In the genomic region with DNA sequence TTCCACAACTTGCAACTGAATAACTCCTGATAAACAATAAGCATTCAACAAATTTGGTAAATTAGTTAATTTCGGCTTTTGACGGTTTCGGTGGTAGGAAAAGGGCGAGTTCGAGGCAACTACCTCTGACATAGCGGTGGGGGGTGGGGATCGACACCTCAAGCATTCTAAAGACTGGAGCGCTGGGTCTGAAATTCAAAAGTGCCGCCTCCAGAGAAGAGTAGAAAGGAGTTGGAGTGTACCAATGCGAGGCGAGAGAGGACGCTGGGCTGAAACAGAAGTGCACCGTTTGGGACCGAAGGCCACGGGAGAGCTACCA, we compare ENCODE assay signal across 8 cellular contexts. TPM values are rescaled to one million over a fixed set of nuclear protein-coding genes. Genes with fewer than 3 reads are reported as not detected.
DNase-seq lines count a peak whose midpoint lies in the region; ATAC-seq, FAIRE-seq and TF ChIP-seq lines count a peak whose summit lies in the region.

No MANE protein-coding gene starts in this region.

- FAIRE-seq in small intestine (lab: Jason Lieb, UNC), result no peak

- TF ChIP-seq CTCF in cardiac muscle cell (IDR thresholded peaks at IDR 0.05; ENCODE audit: low read depth, low read length), result no peak
- no peak for TF ChIP-seq CTCF in WTC11 (IDR thresholded peaks at IDR 0.05)
- TF ChIP-seq CTCF in right atrium auricular region (IDR thresholded peaks at IDR 0.05), result no peak

- H3K36me3 ChIP-seq in cardiac muscle cell (no peaks in the 10 kb centered on the region), right atrium auricular region (no peaks in the 10 kb centered on the region), small intestine (ENCODE audit: control insufficient read depth in 2 of 2, insufficient read depth in 2 of 2, low read length in 2 of 2) (no peaks in the 10 kb centered on the region)

- peaks cover 5% of the 10 kb centered on the region for H3K4me1 ChIP-seq in cardiac muscle cell (ENCODE audit: low read depth)
- peaks cover 0 to 23% of the 10 kb centered on the region in 2 donors for H3K4me1 ChIP-seq in right atrium auricular region
- H3K4me1 ChIP-seq in small intestine (ENCODE audit: control insufficient read depth in 2 of 2, insufficient read depth in 1 of 2, low read depth in 1 of 2, low read length in 1 of 2), result peaks cover 0 to 7% of the 10 kb centered on the region in 2 donors

- H3K27me3 ChIP-seq in cardiac muscle cell (no peaks in the 10 kb centered on the region), right atrium auricular region (no peaks in the 10 kb centered on the region), small intestine (ENCODE audit: control insufficient read depth in 2 of 2, insufficient read depth in 2 of 2, low read length in 2 of 2) (no peaks in the 10 kb centered on the region)

- no peaks in the 10 kb centered on the region for H3K9me3 ChIP-seq in cardiac muscle cell (ENCODE audit: low read depth)
- no peaks in the 10 kb centered on the region for H3K9me3 ChIP-seq in right atrium auricular region
- no peaks in the 10 kb centered on the region for H3K9me3 ChIP-seq in small intestine (ENCODE audit: control insufficient read depth, low read depth)

- 0 out of 2 replicates have a peak, but pooled peaks cover 4% of the 10 kb centered on the region for H3K36me3 Mint-ChIP-seq in WTC11

- no peaks in the 10 kb centered on the region for H3K9me3 Mint-ChIP-seq in WTC11

- H3K4me1 Mint-ChIP-seq in WTC11, result peaks cover 14% of the 10 kb centered on the region

- 0 to 2% (median 0%) methylated on average over 15 of the region's 15 CpGs for WGBS in small intestine, 3 donors

- H3K27ac Mint-ChIP-seq in WTC11, result peak overlapping the region; percentile 98

- peak overlapping the region; percentile 80 for H3K27ac ChIP-seq in cardiac muscle cell
- H3K27ac ChIP-seq in right atrium auricular region, result peak overlapping the region; percentile 89 to 91
- H3K27ac ChIP-seq in small intestine (ENCODE audit: low read depth in 1 of 2, low read length in 1 of 2), result peak overlapping the region; percentile 73 to 98

- ATAC-seq in Right ventricle myocardium inferior (no peak), HG03135 (IDR thresholded peaks at IDR 0.05; ENCODE audit: unreplicated experiment) (peak; percentile 12), WTC11 (no peak)

- no peaks in the 10 kb centered on the region for H3K27me3 Mint-ChIP-seq in WTC11 (ENCODE audit: low read depth)

- CTCF ChIA-PET in WTC11 (lab: Charles Lee), result interaction anchor here (0.6 to 2.8 kb wide), 9 partner anchors 15 to 637 kb away, joined by 3 to 21 read pairs (median 7); no protein-coding TSS in a partner anchor
- CTCF ChIA-PET in HEK293T (lab: Yijun Ruan, JAX), result interaction anchor here (0.7 to 1.3 kb wide), 2 partner anchors 60 to 202 kb away, joined by 3 read pairs; no protein-coding TSS in a partner anchor

- H3K4me3 Mint-ChIP-seq in WTC11, result peak overlapping the region; percentile 96

- peak overlapping the region; percentile 46 for H3K4me3 ChIP-seq in cardiac muscle cell
- peak overlapping the region; percentile 59 to 68 for H3K4me3 ChIP-seq in right atrium auricular region
- H3K4me3 ChIP-seq in small intestine (ENCODE audit: low read depth in 1 of 2, low read length in 2 of 2), result peak overlapping the region; percentile 60 to 67

- POLR2A ChIA-PET in WTC11 (lab: Charles Lee) (interaction anchor here (1.4 to 2.1 kb wide), 4 partner anchors 24 to 196 kb away, joined by 3 to 15 read pairs (median 8); a partner anchor contains a TSS), HEK293T (lab: Yijun Ruan, JAX) (interaction anchor here (0.5 to 2.7 kb wide), 21 partner anchors 10 to 454 kb away, joined by 3 to 40 read pairs (median 8); a partner anchor contains a TSS)

- intact Hi-C loops in Right ventricle myocardium inferior (cut with DNase I), result no loop called here

- DNase-seq in cardiac muscle cell (ENCODE audit: low read depth in 1 of 2, low spot score in 1 of 2) (no peak), Right ventricle myocardium inferior (ENCODE audit: missing footprints) (no peak), WTC11 (ENCODE audit: low spot score) (no peak), right atrium auricular region (ENCODE audit: low spot score) (no peak), small intestine (no peak), kidney glomerular epithelial cell (lab: John Stamatoyannopoulos, UW) (no peak), HEK293T (ENCODE audit: extremely low spot score) (no peak)

TF ChIP-seq in WTC11, 78 proteins besides CTCF, POLR2A, EP300 and RAD21 (continues in another document):
- no peak for TF ChIP-seq ZNF263 (CRISPR knock-in tag; IDR thresholded peaks at IDR 0.05; ENCODE audit: low read depth)
- no peak for TF ChIP-seq NR3C1 (CRISPR knock-in tag; conservative IDR thresholded peaks at IDR 0.05; ENCODE audit: low read depth)
- TF ChIP-seq TEAD4 (CRISPR knock-in tag; IDR thresholded peaks at IDR 0.05), result no peak
- TF ChIP-seq, protein P1, sequence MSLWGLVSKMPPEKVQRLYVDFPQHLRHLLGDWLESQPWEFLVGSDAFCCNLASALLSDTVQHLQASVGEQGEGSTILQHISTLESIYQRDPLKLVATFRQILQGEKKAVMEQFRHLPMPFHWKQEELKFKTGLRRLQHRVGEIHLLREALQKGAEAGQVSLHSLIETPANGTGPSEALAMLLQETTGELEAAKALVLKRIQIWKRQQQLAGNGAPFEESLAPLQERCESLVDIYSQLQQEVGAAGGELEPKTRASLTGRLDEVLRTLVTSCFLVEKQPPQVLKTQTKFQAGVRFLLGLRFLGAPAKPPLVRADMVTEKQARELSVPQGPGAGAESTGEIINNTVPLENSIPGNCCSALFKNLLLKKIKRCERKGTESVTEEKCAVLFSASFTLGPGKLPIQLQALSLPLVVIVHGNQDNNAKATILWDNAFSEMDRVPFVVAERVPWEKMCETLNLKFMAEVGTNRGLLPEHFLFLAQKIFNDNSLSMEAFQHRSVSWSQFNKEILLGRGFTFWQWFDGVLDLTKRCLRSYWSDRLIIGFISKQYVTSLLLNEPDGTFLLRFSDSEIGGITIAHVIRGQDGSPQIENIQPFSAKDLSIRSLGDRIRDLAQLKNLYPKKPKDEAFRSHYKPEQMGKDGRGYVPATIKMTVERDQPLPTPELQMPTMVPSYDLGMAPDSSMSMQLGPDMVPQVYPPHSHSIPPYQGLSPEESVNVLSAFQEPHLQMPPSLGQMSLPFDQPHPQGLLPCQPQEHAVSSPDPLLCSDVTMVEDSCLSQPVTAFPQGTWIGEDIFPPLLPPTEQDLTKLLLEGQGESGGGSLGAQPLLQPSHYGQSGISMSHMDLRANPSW (CRISPR knock-in tag; conservative IDR thresholded peaks at IDR 0.05; ENCODE audit: low read depth), result no peak

TF ChIP-seq in HEK293T, 16 proteins besides CTCF, POLR2A, EP300 and RAD21:
- TF ChIP-seq BHLHE40 (IDR thresholded peaks at IDR 0.05; ENCODE audit: borderline replicate concordance) (no peak), L3MBTL2 (conservative IDR thresholded peaks at IDR 0.05) (no peak), NFRKB (IDR thresholded peaks at IDR 0.05) (no peak)

RNA-seq across cellular contexts. Expression of a gene that starts 0.7 kb away (rescaled TPM):
- total RNA-seq in cardiac muscle cell (46.1 and 48.3 TPM in 2 replicates), Right ventricle myocardium inferior (36.9 TPM), WTC11 (2021) (87.4 to 98.7 TPM (median 89.3 TPM) in 3 replicates), right atrium auricular region (10 to 100 TPM; 19.4 to 27.9 TPM)
- polyA plus RNA-seq in cardiac muscle cell (59.0 and 59.5 TPM in 2 replicates), small intestine (10 to 100 TPM in 1 of 3 donors, 1 to 10 TPM in 2; 7.0 to 17.8 (median 7.2) TPM)

RNA-seq across cellular contexts. Expression of a gene that starts 0.9 kb away (rescaled TPM):
- total RNA-seq in cardiac muscle cell (2.7 and 3.0 TPM in 2 replicates), Right ventricle myocardium inferior (0.62 TPM), WTC11 (2021) (0.94 to 1.1 TPM (median 1.1 TPM) in 3 replicates), right atrium auricular region (1 to 10 TPM in 1 of 2 donors, under 1 TPM in 1; 0.86 to 1.1 TPM)
- polyA plus RNA-seq in cardiac muscle cell (1.6 and 4.0 TPM in 2 replicates), small intestine (1 to 10 TPM in 1 of 3 donors, under 1 TPM in 1, not detected in 1; 0.75 to 2.0 TPM)

RNA-seq across cellular contexts. Expression of a gene that starts 12.4 kb away (rescaled TPM):
- 78.4 and 183 TPM in 2 replicates for total RNA-seq in cardiac muscle cell
- polyA plus RNA-seq in cardiac muscle cell, result 133 and 249 TPM in 2 replicates
- total RNA-seq in Right ventricle myocardium inferior, result 116 TPM
- total RNA-seq in WTC11 (2021), result 101 to 108 TPM (median 106 TPM) in 3 replicates
- total RNA-seq in right atrium auricular region, result 100 to 1,000 TPM in 1 of 2 donors, 10 to 100 TPM in 1; 81.7 to 102 TPM
- polyA plus RNA-seq in small intestine, result 100 to 1,000 TPM in 1 of 3 donors, 10 to 100 TPM in 2; 73.8 to 102 (median 83.6) TPM
